ENCODE assay signal across 8 cellular contexts in the genomic region with DNA sequence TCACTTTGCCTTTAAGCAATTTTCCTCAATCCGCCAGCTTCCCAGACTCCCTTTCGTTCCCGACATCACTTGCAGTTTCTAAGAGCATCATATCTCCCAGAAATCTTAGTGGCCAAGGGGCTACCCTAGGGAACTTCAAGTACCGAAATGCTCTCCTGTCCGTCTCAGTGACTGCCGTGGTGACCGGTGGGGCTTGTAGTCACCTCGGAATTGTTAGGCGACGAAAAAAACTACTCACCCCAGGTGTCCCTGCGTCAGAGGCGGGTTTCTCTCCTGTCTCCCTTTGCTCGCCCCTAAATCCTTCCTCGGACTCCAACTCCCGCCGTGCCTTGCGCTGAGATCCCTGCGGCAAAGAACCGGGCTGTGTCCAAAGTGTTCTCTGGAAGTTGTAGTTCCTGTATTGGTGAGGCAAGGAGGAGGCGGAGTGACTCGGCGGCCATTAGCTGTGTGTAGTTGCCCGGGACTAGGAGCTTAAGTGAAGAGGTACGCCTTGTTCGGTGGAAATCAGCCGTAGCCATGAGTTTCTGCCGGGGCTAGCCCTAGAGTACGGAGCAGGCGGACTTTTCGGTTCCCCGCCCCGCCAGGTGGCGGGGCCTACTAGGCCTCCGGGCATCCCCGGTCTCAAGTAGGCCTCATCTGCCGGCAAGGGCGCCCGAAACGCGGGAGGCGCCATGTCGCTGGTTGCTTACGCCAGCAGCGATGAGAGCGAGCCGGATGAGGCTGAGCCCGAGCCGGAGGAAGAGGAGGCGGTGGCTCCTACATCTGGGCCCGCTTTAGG. TPM values are rescaled to one million over a fixed set of nuclear protein-coding genes. Genes with fewer than 3 reads are reported as not detected.
DNase-seq lines count a peak whose midpoint lies in the region; ATAC-seq and TF ChIP-seq lines count a peak whose summit lies in the region.

TSS of gene PRCC (plus strand) at position 435 of the 778 bp plus-strand sequence. CDS start at position 672, 237 bp downstream.

- H3K4ac ChIP-seq in IMR-90 (ENCODE audit: low read depth, low read length) = peak within 1 kb of the TSS; percentile 88

- peak within 1 kb of the TSS; percentile 20 for H3K18ac ChIP-seq in IMR-90 (ENCODE audit: low read depth, low read length)

- no peaks in the 10 kb centered on the region for H3K9me3 ChIP-seq in IMR-90 (ENCODE audit: control insufficient read depth, insufficient read depth, low read length)

- peak within 1 kb of the TSS; percentile 94 for H3K23ac ChIP-seq in IMR-90 (ENCODE audit: low read depth, low read length)

- TF ChIP-seq RAD21 in IMR-90 (IDR thresholded peaks at IDR 0.05; ENCODE audit: low read length) = no peak

- intact Hi-C loops in IMR-90 (cut with micrococcal nuclease) = loop anchor here (1.0 to 2.0 kb wide), 3 partner anchors 14 to 40 kb away; partner anchors contain the start of gene MRPL24

- 0% methylated on average over 15 of the region's 50 CpGs; no CpG with 5 or more reads in 1 of the 2 experiments for WGBS in IMR-90 (ENCODE audit: extremely low coverage in 2 of 2, insufficient read length in 1 of 2), 2 experiments

- peak within 1 kb of the TSS; percentile 90 for H2AK5ac ChIP-seq in IMR-90 (ENCODE audit: low read depth, low read length)

- peak within 1 kb of the TSS; percentile 45; the same call in 1 of the 3 replicates for H2BK15ac ChIP-seq in IMR-90 (ENCODE audit: low read depth, low read length)

- H3K4me1 ChIP-seq in IMR-90 (ENCODE audit: control insufficient read depth, insufficient read depth, low read length) = peaks cover 5% of the 10 kb centered on the region

- BruUV-seq in IMR-90 (replicated peaks; lab: Mats Ljungman, UMichigan) = TSS peak; percentile 67

- peaks cover 10 to 50% of the 10 kb centered on the region in 2 experiments; a peak in 3 of 4 replicates for H3K79me1 ChIP-seq in IMR-90 (ENCODE audit: low read depth in 1 of 2, low read length in 2 of 2)

- peak within 1 kb of the TSS; percentile 83 for H4K5ac ChIP-seq in IMR-90 (ENCODE audit: low read depth, low read length)

- peak; percentile 99 for DNase-seq in DMS 273 treated with DMSO at 0.1 percent for 48 hours (lab: John Stamatoyannopoulos, UW)
- peak; percentile 100 for DNase-seq in IMR-90
- peak; percentile 100 for DNase-seq in OCI-M1 (lab: John Stamatoyannopoulos, UW)
- DNase-seq in activated T-cell treated with anti-CD3 and anti-CD28 coated beads for 4 hours = peak; percentile 93
- peak; percentile 99 for DNase-seq in epithelial cell of proximal tubule (ENCODE audit: low read depth)
- peak; percentile 99 for DNase-seq in mucosa of gallbladder (ENCODE audit: low spot score)
- peak; percentile 92 to 96 for DNase-seq in stimulated activated CD8-positive, alpha-beta memory T cell treated with anti-CD3 and anti-CD28 coated beads, Interleukin-4, amount 100 ng/mL, for 4 hours (ENCODE audit: low read depth in 2 of 2, low spot score in 1 of 2)

- peak within 1 kb of the TSS; percentile 82 for H4K91ac ChIP-seq in IMR-90 (ENCODE audit: insufficient read depth, low read depth, low read length)

- H3K27ac ChIP-seq in IMR-90 (ENCODE audit: insufficient read depth, low read length) = peak within 1 kb of the TSS; percentile 78

- H2AK9ac ChIP-seq in IMR-90 (replicated peaks; ENCODE audit: low read depth, low read length, poor library complexity) = peak within 1 kb of the TSS; percentile 97

- TF ChIP-seq POLR2A in IMR-90 (IDR thresholded peaks at IDR 0.05; ENCODE audit: low read depth, low read length) = peak; percentile 71; the same call in 1 of the 2 replicates

- peak within 1 kb of the TSS; percentile 97 to 98 for H4K8ac ChIP-seq in IMR-90 (ENCODE audit: low read depth in 2 of 2, low read length in 2 of 2)

- CTCF ChIA-PET in IMR-90 (lab: Yijun Ruan, JAX) = interaction anchor here (1.1 to 1.9 kb wide), 3 partner anchors 14 to 78 kb away, joined by 3 to 8 read pairs (median 5); no protein-coding TSS in a partner anchor

- H3K56ac ChIP-seq in IMR-90 (ENCODE audit: extremely low read depth, insufficient read depth, low read length) = peak within 1 kb of the TSS; percentile 74

- H3K4me2 ChIP-seq in IMR-90 (ENCODE audit: low read depth, low read length) = peak within 1 kb of the TSS; percentile 93

- TF ChIP-seq CTCF in IMR-90 (conservative IDR thresholded peaks at IDR 0.05; ENCODE audit: low read depth, low read length) (no peak), epithelial cell of proximal tubule (conservative IDR thresholded peaks at IDR 0.05; ENCODE audit: low read depth, low read length) (peak; percentile 9)

- peak within 1 kb of the TSS; percentile 85 for H3K9ac ChIP-seq in IMR-90 (ENCODE audit: low read depth, low read length)

- peak within 1 kb of the TSS; percentile 91 for H2AFZ ChIP-seq in IMR-90 (replicated peaks; ENCODE audit: low read length, poor library complexity)

- peak within 1 kb of the TSS; percentile 71 for H3K4me3 ChIP-seq in IMR-90 (ENCODE audit: insufficient read depth, low read depth, low read length)
- peak within 1 kb of the TSS; percentile 87 for H3K4me3 ChIP-seq in epithelial cell of proximal tubule (ENCODE audit: low read depth, low read length)

- dilution Hi-C loops in IMR-90 (cut with HindIII; ENCODE audit: low sequenced_read_pairs, unreplicated experiment) = no loop called here

- H3K14ac ChIP-seq in IMR-90 (replicated peaks; ENCODE audit: low read depth, low read length) = peak within 1 kb of the TSS; percentile 84

- in situ Hi-C loops in IMR-90 (cut with MboI; ENCODE audit: low sequenced_read_pairs) = no loop called here

- H3K27me3 ChIP-seq in IMR-90 (ENCODE audit: control insufficient read depth, insufficient read depth, low read length) = no peaks in the 10 kb centered on the region

- H2BK20ac ChIP-seq in IMR-90 (ENCODE audit: low read depth, low read length) = peak within 1 kb of the TSS; percentile 29; the same call in 1 of the 2 replicates

- peaks cover 31% of the 10 kb centered on the region for H4K20me1 ChIP-seq in IMR-90 (ENCODE audit: insufficient read depth, low read length)

- H3K9me1 ChIP-seq in IMR-90 (ENCODE audit: insufficient read depth, low read length) = peaks cover 3% of the 10 kb centered on the region; the same call in 1 of the 2 replicates

- peaks cover 2% of the 10 kb centered on the region; the same call in 1 of the 2 replicates for H3K36me3 ChIP-seq in IMR-90 (ENCODE audit: control insufficient read depth, insufficient read depth, low read length)

- ATAC-seq in GM21528 (IDR thresholded peaks at IDR 0.05; ENCODE audit: low FRiP score, unreplicated experiment) (peak; percentile 93), IMR-90 (ENCODE audit: low read depth) (peak; percentile 94)

- H2BK120ac ChIP-seq in IMR-90 (ENCODE audit: low read depth, low read length) = peak within 1 kb of the TSS; percentile 45

- POLR2A ChIA-PET in IMR-90 (lab: Charles Lee; ENCODE audit: unreplicated experiment) = interaction anchor here (1.4 to 2.1 kb wide), 2 partner anchors 16 to 26 kb away, joined by 7 to 18 read pairs; partner anchors contain the start of genes HDGF and MRPL24

- H2BK5ac ChIP-seq in IMR-90 (ENCODE audit: low read depth, low read length, poor library complexity, severe bottlenecking) = peak within 1 kb of the TSS; percentile 71

TF ChIP-seq in IMR-90, 13 proteins besides CTCF, POLR2A, EP300 and RAD21:
- TF ChIP-seq FOS (IDR thresholded peaks at IDR 0.05; ENCODE audit: low read depth, low read length) (no peak), MAFK (IDR thresholded peaks at IDR 0.05; ENCODE audit: low read depth, low read length) (no peak), CEBPB (IDR thresholded peaks at IDR 0.05; ENCODE audit: low read depth, low read length) (no peak; the same call in 1 of the 2 replicates), NFE2L2 (IDR thresholded peaks at IDR 0.05; ENCODE audit: low read depth, low read length) (peak; percentile 10; the same call in 1 of the 2 replicates), BHLHE40 (IDR thresholded peaks at IDR 0.05; ENCODE audit: low read depth, low read length) (no peak), MAZ (IDR thresholded peaks at IDR 0.05; ENCODE audit: borderline replicate concordance, low read depth, low read length) (peak; percentile 27; the same call in 1 of the 2 replicates), RCOR1 (IDR thresholded peaks at IDR 0.05; ENCODE audit: insufficient replicate concordance, low read length) (no peak), MXI1 (IDR thresholded peaks at IDR 0.05; ENCODE audit: borderline replicate concordance, low read depth, low read length) (0 out of 2 replicates have a peak, but pooled peaks have one; percentile 12), CHD1 (IDR thresholded peaks at IDR 0.05; ENCODE audit: low read depth, low read length) (peak; percentile 100), USF2 (IDR thresholded peaks at IDR 0.05; ENCODE audit: low read depth, low read length) (no peak), RFX5 (IDR thresholded peaks at IDR 0.05; ENCODE audit: low read depth, low read length) (no peak)

RNA-seq across cellular contexts. Expression of gene PRCC, which starts in this region (rescaled TPM):
- total RNA-seq in IMR-90 (2012; rRNA removed) = 10.6 and 14.7 TPM in 2 replicates
- 52.4 and 59.6 TPM in 2 replicates for polyA plus RNA-seq in IMR-90 (2012; rRNA removed)
- 40.8 and 89.5 TPM in 2 replicates for polyA plus RNA-seq in IMR-90 (2012; cell fraction: cytosol; rRNA removed)
- polyA plus RNA-seq in IMR-90 (2012; cell fraction: nucleus; rRNA removed; ENCODE audit: low replicate concordance) = 36.4 and 48.1 TPM in 2 replicates
- total RNA-seq in epithelial cell of proximal tubule = 49.5 and 51.2 TPM in 2 replicates
- 57.8 TPM for total RNA-seq in mucosa of gallbladder

Comparison
In these comparisons a context has a peak if more than half of its experiments do, and no peak if none do; other contexts are left out.
1. Peak in every context shown above with its lines: DNase-seq, ATAC-seq, H3K4me3 ChIP-seq and H3K27ac ChIP-seq.